In genomic region chr4:115110191-115111166, GRCh38 we compare ENCODE assay signal across 1 cellular context.
TF ChIP-seq lines count a peak whose summit lies in the region.

No MANE protein-coding gene starts in this region.

TF ChIP-seq in GM23338, 12 proteins besides CTCF, POLR2A, EP300 and RAD21 (continued from another document):
- no peak for TF ChIP-seq POLR2AphosphoS5 (IDR thresholded peaks at IDR 0.05; ENCODE audit: low read depth)
